ENCODE assay signal across 1 cellular context in genomic region chr5:149299451-149300054, GRCh38.
TF ChIP-seq lines count a peak whose summit lies in the region.

No MANE protein-coding gene starts in this region.

TF ChIP-seq in HepG2, 621 proteins besides CTCF, POLR2A, EP300 and RAD21 (continued from another document and continues in another):
- TF ChIP-seq HMGXB4 (CRISPR knock-in tag; IDR thresholded peaks at IDR 0.05; ENCODE audit: borderline replicate concordance in 1 of 2, low read depth in 1 of 2), result 0 out of 4 replicates have a peak, but pooled peaks of 1 of the 2 experiments have one; percentile 18
- TF ChIP-seq ATF2 (CRISPR knock-in tag; IDR thresholded peaks at IDR 0.05), result 0 out of 2 replicates have a peak, but pooled peaks have one; percentile 33
- TF ChIP-seq ZIK1 (CRISPR knock-in tag; IDR thresholded peaks at IDR 0.05; ENCODE audit: borderline replicate concordance, low read depth), result no peak
- no peak for TF ChIP-seq LCORL (IDR thresholded peaks at IDR 0.05)
- 0 out of 2 replicates have a peak, but pooled peaks have one; percentile 29 for TF ChIP-seq LCORL (CRISPR knock-in tag; IDR thresholded peaks at IDR 0.05)
- peak; percentile 89 for TF ChIP-seq PAXIP1 (CRISPR knock-in tag; conservative IDR thresholded peaks at IDR 0.05)
- TF ChIP-seq ZBTB40 (IDR thresholded peaks at IDR 0.05), result no peak
- TF ChIP-seq ZBTB40 (CRISPR knock-in tag; IDR thresholded peaks at IDR 0.05), result peak; percentile 7; the same call in 1 of the 2 replicates
- no peak for TF ChIP-seq PLRG1 (conservative IDR thresholded peaks at IDR 0.05)
- TF ChIP-seq POLR2AphosphoS2 (IDR thresholded peaks at IDR 0.05; ENCODE audit: low read depth, low read length), result no peak
- peak; percentile 71; the same call in 1 of the 2 replicates for TF ChIP-seq ZBTB43 (CRISPR knock-in tag; conservative IDR thresholded peaks at IDR 0.05)
- TF ChIP-seq ZNF782 (CRISPR knock-in tag; IDR thresholded peaks at IDR 0.05; ENCODE audit: borderline replicate concordance), result 0 out of 2 replicates have a peak, but pooled peaks have one; percentile 37
- TF ChIP-seq HDAC1 (CRISPR knock-in tag; IDR thresholded peaks at IDR 0.05), result peak; percentile 55
- no peak for TF ChIP-seq CREBL2 (CRISPR knock-in tag; IDR thresholded peaks at IDR 0.05; ENCODE audit: borderline replicate concordance)
- TF ChIP-seq FOXK1 (CRISPR knock-in tag; IDR thresholded peaks at IDR 0.05; ENCODE audit: borderline replicate concordance, low read depth), result peak; percentile 47; the same call in 1 of the 2 replicates
- peak; percentile 82 for TF ChIP-seq PATZ1 (CRISPR knock-in tag; IDR thresholded peaks at IDR 0.05)
- peak; percentile 38; the same call in 1 of the 2 replicates for TF ChIP-seq ESRRA (CRISPR knock-in tag; IDR thresholded peaks at IDR 0.05; ENCODE audit: low read depth)
- TF ChIP-seq RFX5 (IDR thresholded peaks at IDR 0.05; ENCODE audit: low read depth, low read length), result 0 out of 2 replicates have a peak, but pooled peaks have one; percentile 11
- no peak for TF ChIP-seq ZNF431 (CRISPR knock-in tag; IDR thresholded peaks at IDR 0.05; ENCODE audit: borderline replicate concordance, low read depth)
- peak; percentile 29; the same call in 1 of the 2 replicates for TF ChIP-seq ZBTB7B (CRISPR knock-in tag; IDR thresholded peaks at IDR 0.05)
- TF ChIP-seq ZNF746 (CRISPR knock-in tag; IDR thresholded peaks at IDR 0.05), result peak; percentile 72; the same call in 1 of the 2 replicates
- TF ChIP-seq KLF12 (CRISPR knock-in tag; IDR thresholded peaks at IDR 0.05; ENCODE audit: borderline replicate concordance), result no peak
- no peak for TF ChIP-seq RELA (CRISPR knock-in tag; IDR thresholded peaks at IDR 0.05)
- TF ChIP-seq ZSCAN25 (CRISPR knock-in tag; IDR thresholded peaks at IDR 0.05), result peak; percentile 91
- no peak for TF ChIP-seq ZNF160 (CRISPR knock-in tag; IDR thresholded peaks at IDR 0.05)
- TF ChIP-seq TEAD3 (CRISPR knock-in tag; optimal IDR thresholded peaks at IDR 0.05; ENCODE audit: borderline replicate concordance), result peak; percentile 94
- peak; percentile 40 for TF ChIP-seq FOXA3 (CRISPR knock-in tag; IDR thresholded peaks at IDR 0.05)
- TF ChIP-seq ARID5B (CRISPR knock-in tag; IDR thresholded peaks at IDR 0.05), result peak; percentile 57
- TF ChIP-seq MED8 (CRISPR knock-in tag; IDR thresholded peaks at IDR 0.05; ENCODE audit: insufficient replicate concordance), result no peak
